Comparison of ENCODE assay signal across 1 cellular context in the genomic region with DNA sequence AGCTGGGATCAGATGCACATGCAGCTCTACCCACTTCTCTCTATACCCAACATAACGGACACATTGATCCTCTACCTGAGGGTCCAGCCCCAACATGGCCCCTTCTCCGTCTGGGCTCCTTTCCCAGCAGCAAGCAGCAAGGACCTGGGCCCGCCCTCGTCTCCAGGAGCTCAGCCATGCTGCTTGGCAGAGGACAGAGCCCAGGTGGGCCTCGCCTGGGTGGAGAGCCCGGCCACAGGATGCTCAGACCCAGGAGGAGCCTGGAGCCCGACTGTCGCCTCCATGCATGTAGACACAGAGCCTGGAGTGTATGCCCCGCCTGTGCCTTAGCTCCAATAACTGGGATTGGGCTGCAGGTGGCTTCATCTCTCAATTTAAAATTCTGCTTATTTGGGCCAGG.
TF ChIP-seq lines count a peak whose summit lies in the region.

No MANE protein-coding gene starts in this region.

TF ChIP-seq in IMR-90, 13 proteins besides CTCF, POLR2A, EP300 and RAD21 (continued from another document):
- TF ChIP-seq, protein P1, sequence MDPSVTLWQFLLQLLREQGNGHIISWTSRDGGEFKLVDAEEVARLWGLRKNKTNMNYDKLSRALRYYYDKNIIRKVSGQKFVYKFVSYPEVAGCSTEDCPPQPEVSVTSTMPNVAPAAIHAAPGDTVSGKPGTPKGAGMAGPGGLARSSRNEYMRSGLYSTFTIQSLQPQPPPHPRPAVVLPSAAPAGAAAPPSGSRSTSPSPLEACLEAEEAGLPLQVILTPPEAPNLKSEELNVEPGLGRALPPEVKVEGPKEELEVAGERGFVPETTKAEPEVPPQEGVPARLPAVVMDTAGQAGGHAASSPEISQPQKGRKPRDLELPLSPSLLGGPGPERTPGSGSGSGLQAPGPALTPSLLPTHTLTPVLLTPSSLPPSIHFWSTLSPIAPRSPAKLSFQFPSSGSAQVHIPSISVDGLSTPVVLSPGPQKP (IDR thresholded peaks at IDR 0.05; ENCODE audit: borderline replicate concordance, low read depth, low read length) = no peak
- TF ChIP-seq MAZ (IDR thresholded peaks at IDR 0.05; ENCODE audit: borderline replicate concordance, low read depth, low read length) = no peak
- TF ChIP-seq FOS (IDR thresholded peaks at IDR 0.05; ENCODE audit: low read depth, low read length) = no peak
- no peak for TF ChIP-seq BHLHE40 (IDR thresholded peaks at IDR 0.05; ENCODE audit: low read depth, low read length)
- TF ChIP-seq NFE2L2 (IDR thresholded peaks at IDR 0.05; ENCODE audit: low read depth, low read length) = no peak
